In the genomic region with DNA sequence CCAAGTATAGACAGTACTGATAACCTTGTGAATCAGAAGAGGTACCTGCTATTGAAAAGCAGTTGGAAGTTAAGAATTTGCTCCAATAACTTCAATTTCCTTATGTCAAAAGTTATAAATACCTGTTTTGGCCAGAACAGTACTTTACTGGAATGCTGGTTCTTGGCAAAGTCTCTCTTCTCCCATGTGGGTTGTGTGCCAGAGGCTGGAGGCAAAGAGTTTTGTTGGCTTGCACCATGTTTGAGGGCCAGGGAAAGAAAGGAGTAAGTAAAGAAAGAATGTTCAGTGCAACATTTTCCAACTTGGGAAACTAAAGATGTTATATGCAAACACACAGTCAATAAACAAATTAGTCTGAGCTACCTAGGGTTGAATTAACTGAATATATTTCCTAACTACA, we compare ENCODE assay signal across 18 cellular contexts.
"Had no signal": no experiment of that assay in that cellular context is flagged by ENCODE, and none has a peak within 500 bp of the region (broad histone marks: within the 10 kb centered on the region; RNA-seq: fewer than 3 reads in every experiment).

No MANE protein-coding gene starts in this region.

- H3K4me1 ChIP-seq: body of pancreas, neural progenitor cell, spleen, suprapubic skin, upper lobe of right lung had no signal

- H3K9ac ChIP-seq: neural progenitor cell had no signal

- H2AFZ ChIP-seq: hepatocyte, neural progenitor cell had no signal

- H3K27ac Mint-ChIP-seq: activated CD4-positive, alpha-beta T cell treated with anti-CD3 and anti-CD28 coated beads, Interleukin-2, amount 10 ng/mL, durations not matched to agents 7 days and 5 days; activated naive CD4-positive, alpha-beta T cell treated with anti-CD3 and anti-CD28 coated beads for 36 hours; activated naive CD8-positive, alpha-beta T cell treated with anti-CD3 and anti-CD28 coated beads, Interleukin-2, amount 50 U/mL, for 24 hours; activated T-helper 2 cell treated with anti-CD3 and anti-CD28 coated beads, Interferon-gamma antibody, Interleukin-2, Interleukin-4, amounts not matched to agents 10 μg/mL and 5 μg/mL and 100 μg/mL, durations not matched to agents 14 hours and 24 hours and 36 hours; dendritic cell treated with granulocyte-macrophage colony-stimulating factor and Interleukin-4, amounts not matched to agents 40 ng/mL and 50 ng/mL, for 4 days; naive B cell; neural progenitor cell; stimulated activated naive CD8-positive, alpha-beta T cell treated with anti-CD3 and anti-CD28 coated beads, Interleukin-15, Interleukin-2, amounts not matched to agents 100 ng/mL and 50 ng/mL, for 24 hours had no signal

- ATAC-seq: activated naive CD8-positive, alpha-beta T cell treated with anti-CD3 and anti-CD28 coated beads, Interleukin-2, amount 50 U/mL, for 24 hours; body of pancreas; sciatic nerve; upper lobe of right lung had no signal

- H3K79me2 ChIP-seq: hepatocyte had no signal

- H3K36me3 Mint-ChIP-seq: naive B cell, neural progenitor cell had no signal

- H3K36me3 ChIP-seq: neural progenitor cell, ovary, spleen, suprapubic skin, upper lobe of right lung had no signal

- H3K4me2 ChIP-seq: hepatocyte, neural progenitor cell had no signal

- H3K4me3 Mint-ChIP-seq: activated CD4-positive, alpha-beta T cell treated with anti-CD3 and anti-CD28 coated beads, Interleukin-2, amount 10 ng/mL, durations not matched to agents 7 days and 5 days; activated naive CD4-positive, alpha-beta T cell treated with anti-CD3 and anti-CD28 coated beads for 36 hours; activated naive CD8-positive, alpha-beta T cell treated with anti-CD3 and anti-CD28 coated beads, Interleukin-2, amount 50 U/mL, for 24 hours; central memory CD8-positive, alpha-beta T cell; dendritic cell treated with granulocyte-macrophage colony-stimulating factor and Interleukin-4, amounts not matched to agents 40 ng/mL and 50 ng/mL, for 4 days; naive B cell; neural progenitor cell; stimulated activated naive CD8-positive, alpha-beta T cell treated with anti-CD3 and anti-CD28 coated beads, Interleukin-15, Interleukin-2, amounts not matched to agents 100 ng/mL and 50 ng/mL, for 24 hours had no signal

- H3K9me3 Mint-ChIP-seq: activated CD4-positive, alpha-beta T cell treated with anti-CD3 and anti-CD28 coated beads, Interleukin-2, amount 10 ng/mL, durations not matched to agents 7 days and 5 days; activated naive CD4-positive, alpha-beta T cell treated with anti-CD3 and anti-CD28 coated beads for 36 hours; activated naive CD8-positive, alpha-beta T cell treated with anti-CD3 and anti-CD28 coated beads, Interleukin-2, amount 50 U/mL, for 24 hours; activated T-helper 2 cell treated with anti-CD3 and anti-CD28 coated beads, Interferon-gamma antibody, Interleukin-2, Interleukin-4, amounts not matched to agents 10 μg/mL and 5 μg/mL and 100 μg/mL, durations not matched to agents 14 hours and 24 hours and 36 hours; central memory CD8-positive, alpha-beta T cell; dendritic cell treated with granulocyte-macrophage colony-stimulating factor and Interleukin-4, amounts not matched to agents 40 ng/mL and 50 ng/mL, for 4 days; naive B cell; neural progenitor cell; stimulated activated naive CD8-positive, alpha-beta T cell treated with anti-CD3 and anti-CD28 coated beads, Interleukin-15, Interleukin-2, amounts not matched to agents 100 ng/mL and 50 ng/mL, for 24 hours had no signal

- H3K9me3 ChIP-seq: body of pancreas, ovary, spleen, suprapubic skin, upper lobe of right lung had no signal

- H3K27me3 Mint-ChIP-seq: activated naive CD8-positive, alpha-beta T cell treated with anti-CD3 and anti-CD28 coated beads, Interleukin-2, amount 50 U/mL, for 24 hours; dendritic cell treated with granulocyte-macrophage colony-stimulating factor and Interleukin-4, amounts not matched to agents 40 ng/mL and 50 ng/mL, for 4 days; stimulated activated naive CD8-positive, alpha-beta T cell treated with anti-CD3 and anti-CD28 coated beads, Interleukin-15, Interleukin-2, amounts not matched to agents 100 ng/mL and 50 ng/mL, for 24 hours had no signal

- DNase-seq: activated CD4-positive, alpha-beta T cell treated with anti-CD3 and anti-CD28 coated beads, Interleukin-2, amount 10 ng/mL, durations not matched to agents 7 days and 5 days; activated naive CD4-positive, alpha-beta T cell treated with anti-CD3 and anti-CD28 coated beads for 36 hours; activated naive CD8-positive, alpha-beta T cell treated with anti-CD3 and anti-CD28 coated beads, Interleukin-2, amount 50 U/mL, for 24 hours; activated T-cell treated with anti-CD3 and anti-CD28 coated beads for 4 hours; body of pancreas; islet precursor cell; naive B cell; ovary; spleen; upper lobe of right lung had no signal

- H3K27me3 ChIP-seq: body of pancreas, hepatocyte, neural progenitor cell, ovary, spleen, suprapubic skin, upper lobe of right lung had no signal

- H3K27ac ChIP-seq: body of pancreas, hepatocyte, neural progenitor cell, ovary, spleen, suprapubic skin, upper lobe of right lung had no signal

- H3K4me3 ChIP-seq: body of pancreas, hepatocyte, neural progenitor cell, ovary, spleen, suprapubic skin, upper lobe of right lung had no signal

- H3K4me1 Mint-ChIP-seq: activated naive CD8-positive, alpha-beta T cell treated with anti-CD3 and anti-CD28 coated beads, Interleukin-2, amount 50 U/mL, for 24 hours; central memory CD8-positive, alpha-beta T cell; naive B cell; neural progenitor cell had no signal
